Comparison of ENCODE assay signal across 10 cellular contexts in the genomic region with DNA sequence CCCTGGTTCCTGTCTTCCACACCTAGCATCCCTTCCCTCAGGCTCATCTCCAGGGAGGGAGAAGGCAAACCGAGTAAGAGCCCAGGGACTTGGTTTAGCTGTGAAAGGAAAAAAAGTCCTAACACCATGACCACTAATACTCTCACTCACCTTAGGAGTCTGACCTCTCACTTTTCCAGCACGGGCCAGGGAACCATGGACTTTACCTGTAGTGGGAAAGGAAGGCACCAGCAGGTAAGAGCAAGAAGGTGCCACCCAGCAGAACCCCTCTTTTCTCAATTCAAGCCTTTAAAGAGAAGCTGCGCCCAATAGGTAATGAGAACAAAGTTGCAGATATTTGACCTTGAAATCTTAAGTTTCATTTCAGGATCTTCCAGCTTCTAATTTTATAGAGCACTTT. TPM values are rescaled to one million over a fixed set of nuclear protein-coding genes. Genes with fewer than 3 reads are reported as not detected.
A peak's percentile ranks its signal among the peaks of the same experiment; 100 is the strongest.
DNase-seq lines count a peak whose midpoint lies in the region; TF ChIP-seq lines count a peak whose summit lies in the region.
"Had no signal": no experiment of that assay in that cellular context is flagged by ENCODE, and none has a peak within 500 bp of the region (broad histone marks: within the 10 kb centered on the region; RNA-seq: fewer than 3 reads in every experiment).

No MANE protein-coding gene starts in this region.

- peaks cover 7 to 80% (median 7%) of the 10 kb centered on the region in 3 donors for H3K36me3 Mint-ChIP-seq in CD8-positive, alpha-beta memory T cell
- H3K36me3 Mint-ChIP-seq in endothelial cell (ENCODE audit: low read depth, unreplicated experiment), result peaks cover 25% of the 10 kb centered on the region

- no peak for TF ChIP-seq EP300 in ovary (IDR thresholded peaks at IDR 0.05)

- no peaks in the 10 kb centered on the region for H4K20me1 ChIP-seq in OCI-LY3 (ENCODE audit: insufficient read depth, low read length)

- peaks cover 32% of the 10 kb centered on the region for H3K4me1 ChIP-seq in CD8-positive, alpha-beta memory T cell (ENCODE audit: insufficient read depth, low read length)
- H3K4me1 ChIP-seq in OCI-LY3 (ENCODE audit: low read length) (peaks cover 34% of the 10 kb centered on the region), ovary (ENCODE audit: insufficient read depth) (peaks cover 2% of the 10 kb centered on the region)

- WGBS in ovary, 3 donors, result 67 to 78% (median 72%) methylated on average over 3 of the region's 3 CpGs

- peak overlapping the region; percentile 97 to 100 (median 100) for H3K27ac Mint-ChIP-seq in CD8-positive, alpha-beta memory T cell
- H3K27ac Mint-ChIP-seq in endothelial cell (ENCODE audit: unreplicated experiment), result peak overlapping the region; percentile 93

- peak overlapping the region; percentile 95 for H3K4me3 ChIP-seq in CD8-positive, alpha-beta memory T cell (ENCODE audit: low read length)
- peak overlapping the region; percentile 95 for H3K4me3 ChIP-seq in OCI-LY3 (ENCODE audit: low read length)
- H3K4me3 ChIP-seq in ovary, result peak overlapping the region; percentile 71

- H3K9ac ChIP-seq in OCI-LY3 (ENCODE audit: low read length), result peak overlapping the region; percentile 93

- peaks cover 46% of the 10 kb centered on the region for H3K36me3 ChIP-seq in CD8-positive, alpha-beta memory T cell (ENCODE audit: insufficient read depth, low read length)
- peaks cover 47% of the 10 kb centered on the region for H3K36me3 ChIP-seq in OCI-LY3 (replicated peaks; ENCODE audit: low read depth, low read length)
- no peaks in the 10 kb centered on the region for H3K36me3 ChIP-seq in ovary

- H2AFZ ChIP-seq in OCI-LY3 (ENCODE audit: low read depth, low read length), result no peak overlapping the region

- no peaks in the 10 kb centered on the region for H3K27me3 ChIP-seq in CD8-positive, alpha-beta memory T cell (ENCODE audit: insufficient read depth, low read length, poor library complexity, severe bottlenecking)
- H3K27me3 ChIP-seq in OCI-LY3 (ENCODE audit: low read depth, low read length) (no peaks in the 10 kb centered on the region), ovary (no peaks in the 10 kb centered on the region)

- CTCF ChIA-PET in CD8-positive, alpha-beta memory T cell (lab: Charles Lee), result interaction anchor here (1.2 to 3.7 kb wide), 5 partner anchors 10 to 108 kb away, joined by 3 to 43 read pairs (median 4); partner anchors contain the start of genes CDCA5, TM7SF2 and ZFPL1

- peaks cover 37 to 70% (median 45%) of the 10 kb centered on the region in 3 donors for H3K4me1 Mint-ChIP-seq in CD8-positive, alpha-beta memory T cell
- H3K4me1 Mint-ChIP-seq in endothelial cell (ENCODE audit: unreplicated experiment), result peaks cover 23% of the 10 kb centered on the region

- peaks cover 76% of the 10 kb centered on the region for H3K79me2 ChIP-seq in OCI-LY3 (ENCODE audit: low read length)

- H3K9me3 Mint-ChIP-seq in CD8-positive, alpha-beta memory T cell, result no peaks in the 10 kb centered on the region
- no peaks in the 10 kb centered on the region for H3K9me3 Mint-ChIP-seq in endothelial cell (ENCODE audit: unreplicated experiment)

- peak overlapping the region; percentile 96 to 100 (median 99) for H3K4me3 Mint-ChIP-seq in CD8-positive, alpha-beta memory T cell
- H3K4me3 Mint-ChIP-seq in endothelial cell (ENCODE audit: unreplicated experiment), result peak overlapping the region; percentile 99

- no peak for DNase-seq in CD8-positive, alpha-beta memory T cell
- DNase-seq in endothelial cell (ENCODE audit: low spot score) (no peak), ovary (no peak), NCI-H1092 (lab: John Stamatoyannopoulos, UW) (no peak), COLO829 (ENCODE audit: low spot score) (no peak), NCI-H510A (lab: John Stamatoyannopoulos, UW) (no peak), NCI-H774 (lab: John Stamatoyannopoulos, UW) (no peak)
- DNase-seq: effector CD8-positive, alpha-beta T cell; NCI-H187 had no signal

- H3K27me3 Mint-ChIP-seq in CD8-positive, alpha-beta memory T cell, result peaks cover 0 to 2% of the 10 kb centered on the region in 2 donors
- H3K27me3 Mint-ChIP-seq in endothelial cell (ENCODE audit: unreplicated experiment), result peaks cover 18% of the 10 kb centered on the region

- TF ChIP-seq CTCF in OCI-LY3 (IDR thresholded peaks at IDR 0.05; ENCODE audit: low read depth, low read length), result no peak
- TF ChIP-seq CTCF in endothelial cell (IDR thresholded peaks at IDR 0.05; ENCODE audit: unreplicated experiment), result no peak
- no peak for TF ChIP-seq CTCF in ovary (IDR thresholded peaks at IDR 0.05)

- H3K4me2 ChIP-seq in OCI-LY3 (ENCODE audit: low read length), result peak overlapping the region; percentile 91

- intact Hi-C loops in ovary (cut with DNase I), result loop anchor here in 2 of 4 donors (5.0 kb wide), 2 partner anchors 109 to 279 kb away; partner anchors contain the start of genes ARL2 (in 1 of the 2) and CDC42BPG (in 1 of the 2)

- TF ChIP-seq POLR2A in ovary (IDR thresholded peaks at IDR 0.05), result no peak

- POLR2A ChIA-PET in CD8-positive, alpha-beta memory T cell (lab: Charles Lee), result interaction anchor here (1.0 to 2.5 kb wide), 4 partner anchors 9 to 206 kb away, joined by 3 to 60 read pairs (median 23); partner anchors contain the start of genes ARL2, SYVN1 and TM7SF2

- peak overlapping the region; percentile 97 for H3K27ac ChIP-seq in CD8-positive, alpha-beta memory T cell (ENCODE audit: low read depth, low read length)
- H3K27ac ChIP-seq in OCI-LY3 (ENCODE audit: low read length) (peak overlapping the region; percentile 61), ovary (peak overlapping the region; percentile 69 to 84)

- H3K9me3 ChIP-seq in CD8-positive, alpha-beta memory T cell (ENCODE audit: low read length), result no peaks in the 10 kb centered on the region
- no peaks in the 10 kb centered on the region for H3K9me3 ChIP-seq in OCI-LY3 (ENCODE audit: insufficient read depth, low read length)
- H3K9me3 ChIP-seq in ovary, result no peaks in the 10 kb centered on the region

RNA-seq across cellular contexts. Expression of gene FAU, which starts 1.1 kb away (rescaled TPM):
- 1,000 to 10,000 TPM; 1,054 to 1,073 TPM for total RNA-seq in CD8-positive, alpha-beta memory T cell
- 904 TPM for polyA plus RNA-seq in CD8-positive, alpha-beta memory T cell
- total RNA-seq in endothelial cell (ENCODE audit: unreplicated experiment) (998 TPM), ovary (1,000 to 10,000 TPM; 1,141 to 2,272 (median 1,835) TPM)
- polyA plus RNA-seq in ovary, result 1,000 to 10,000 TPM; 1,053 to 1,798 TPM

RNA-seq across cellular contexts. Expression of gene MRPL49, which starts 1.3 kb away (rescaled TPM):
- 100 to 1,000 TPM; 117 to 118 TPM for total RNA-seq in CD8-positive, alpha-beta memory T cell
- 81.5 TPM for polyA plus RNA-seq in CD8-positive, alpha-beta memory T cell
- total RNA-seq in endothelial cell (ENCODE audit: unreplicated experiment), result 40.2 TPM
- total RNA-seq in ovary, result 10 to 100 TPM; 47.1 to 61.8 (median 50.4) TPM
- 100 to 1,000 TPM in 1 of 2 donors, 10 to 100 TPM in 1; 64.0 to 106 TPM for polyA plus RNA-seq in ovary

RNA-seq across cellular contexts. Expression of gene ZNHIT2, which starts 3.3 kb away (rescaled TPM):
- 10 to 100 TPM; 15.2 to 20.1 TPM for total RNA-seq in CD8-positive, alpha-beta memory T cell
- 19.8 TPM for polyA plus RNA-seq in CD8-positive, alpha-beta memory T cell
- total RNA-seq in endothelial cell (ENCODE audit: unreplicated experiment) (6.0 TPM), ovary (10 to 100 TPM; 10.0 to 33.7 (median 13.4) TPM)
- 10 to 100 TPM in 1 of 2 donors, not detected in 1; 13.1 TPM for polyA plus RNA-seq in ovary

RNA-seq across cellular contexts. Expression of gene TM7SF2, which starts 9.2 kb away (rescaled TPM):
- total RNA-seq in CD8-positive, alpha-beta memory T cell, result 10 to 100 TPM; 17.8 to 17.9 TPM
- 11.1 TPM for polyA plus RNA-seq in CD8-positive, alpha-beta memory T cell
- total RNA-seq in endothelial cell (ENCODE audit: unreplicated experiment), result 35.6 TPM
- 100 to 1,000 TPM in 1 of 7 donors, 10 to 100 TPM in 6; 30.0 to 170 (median 63.6) TPM for total RNA-seq in ovary
- polyA plus RNA-seq in ovary, result 100 to 1,000 TPM in 1 of 2 donors, 10 to 100 TPM in 1; 88.8 to 128 TPM

RNA-seq across cellular contexts. Expression of gene SYVN1, which starts 13.5 kb away (rescaled TPM):
- 10 to 100 TPM; 35.1 to 39.7 TPM for total RNA-seq in CD8-positive, alpha-beta memory T cell
- 19.6 TPM for polyA plus RNA-seq in CD8-positive, alpha-beta memory T cell
- total RNA-seq in endothelial cell (ENCODE audit: unreplicated experiment) (32.2 TPM), ovary (10 to 100 TPM; 21.1 to 73.0 (median 53.3) TPM)
- 10 to 100 TPM; 26.7 to 59.6 TPM for polyA plus RNA-seq in ovary
